Comparison of ENCODE assay signal across 9 cellular contexts in genomic region chr19:46925548-46925950, GRCh38.
DNase-seq lines count a peak whose midpoint lies in the region; ATAC-seq, FAIRE-seq and TF ChIP-seq lines count a peak whose summit lies in the region.
"Had no signal": no experiment of that assay in that cellular context is flagged by ENCODE, and none has a peak within 500 bp of the region (broad histone marks: within the 10 kb centered on the region; RNA-seq: fewer than 3 reads in every experiment).

No MANE protein-coding gene starts in this region.

- DNase-seq in HuH-7.5 (ENCODE audit: low spot score) (peak; percentile 43), bronchial epithelial cell (ENCODE audit: low read depth) (peak; percentile 92), left lobe of liver (ENCODE audit: low spot score) (no peak), Kasumi-1 (lab: John Stamatoyannopoulos, UW) (no peak), HEK293T (ENCODE audit: extremely low spot score) (no peak)
- DNase-seq: amniotic stem cell had no signal

- H3K9ac ChIP-seq in stomach smooth muscle (ENCODE audit: low read length in 2 of 2) = no peak overlapping the region

- H3K36me3 ChIP-seq in bronchial epithelial cell (ENCODE audit: control insufficient read depth, insufficient read depth, low read length) (peaks cover 7% of the 10 kb centered on the region), stomach smooth muscle (ENCODE audit: control insufficient read depth in 2 of 2, insufficient read depth in 2 of 2, low read length in 2 of 2) (peaks cover 10 to 18% of the 10 kb centered on the region in 2 donors)

- no peak overlapping the region for H3K4me3 ChIP-seq in bronchial epithelial cell (ENCODE audit: low read depth, low read length)
- H3K4me3 ChIP-seq in stomach smooth muscle (ENCODE audit: low read length in 2 of 2) = peak overlapping the region in 1 of 2 donors; percentile 15

- no peak for FAIRE-seq in bronchial epithelial cell (lab: Jason Lieb, UNC)

- H3K4me1 ChIP-seq in stomach smooth muscle (ENCODE audit: control insufficient read depth, insufficient read depth, low read length) = peaks cover 39% of the 10 kb centered on the region

- no peak for TF ChIP-seq CTCF in bronchial epithelial cell (IDR thresholded peaks at IDR 0.05; ENCODE audit: insufficient read depth, low read length, severe bottlenecking)

- H3K27ac ChIP-seq in stomach smooth muscle (ENCODE audit: low read length) = peak overlapping the region; percentile 37

- no peaks in the 10 kb centered on the region for H3K9me3 ChIP-seq in stomach smooth muscle (ENCODE audit: control insufficient read depth in 2 of 2, low read length in 2 of 2)

- POLR2A ChIA-PET in HEK293T (lab: Yijun Ruan, JAX) = interaction anchor here (1.4 kb wide), 1 partner anchor 65 kb away, joined by 3 read pairs; the partner anchor contains the start of gene ARHGAP35

- CTCF ChIA-PET in HEK293T (lab: Yijun Ruan, JAX) = interaction anchor here (0.5 kb wide), 1 partner anchor 52 kb away, joined by 3 read pairs; no protein-coding TSS in a partner anchor

- ATAC-seq in left lobe of liver (peak; percentile 70), HG03432 (IDR thresholded peaks at IDR 0.05; ENCODE audit: unreplicated experiment) (no peak), GM18909 (IDR thresholded peaks at IDR 0.05; ENCODE audit: poor library complexity, unreplicated experiment) (no peak)

- no peaks in the 10 kb centered on the region for H3K27me3 ChIP-seq in bronchial epithelial cell (ENCODE audit: control insufficient read depth, insufficient read depth, low read length)
- no peaks in the 10 kb centered on the region for H3K27me3 ChIP-seq in stomach smooth muscle (ENCODE audit: control insufficient read depth in 1 of 2, insufficient read depth in 2 of 2, low read length in 2 of 2)

TF ChIP-seq in HEK293T, 16 proteins besides CTCF, POLR2A, EP300 and RAD21:
- TF ChIP-seq PKNOX1 (IDR thresholded peaks at IDR 0.05) = no peak

Comparison
In these comparisons a context has a peak if more than half of its experiments do, and no peak if none do; other contexts are left out.
1. DNase-seq: peak in HuH-7.5 (single experiment) and bronchial epithelial cell (single experiment); none in left lobe of liver (single experiment), Kasumi-1 (0 of 2) and HEK293T (single experiment).